In the genomic region with DNA sequence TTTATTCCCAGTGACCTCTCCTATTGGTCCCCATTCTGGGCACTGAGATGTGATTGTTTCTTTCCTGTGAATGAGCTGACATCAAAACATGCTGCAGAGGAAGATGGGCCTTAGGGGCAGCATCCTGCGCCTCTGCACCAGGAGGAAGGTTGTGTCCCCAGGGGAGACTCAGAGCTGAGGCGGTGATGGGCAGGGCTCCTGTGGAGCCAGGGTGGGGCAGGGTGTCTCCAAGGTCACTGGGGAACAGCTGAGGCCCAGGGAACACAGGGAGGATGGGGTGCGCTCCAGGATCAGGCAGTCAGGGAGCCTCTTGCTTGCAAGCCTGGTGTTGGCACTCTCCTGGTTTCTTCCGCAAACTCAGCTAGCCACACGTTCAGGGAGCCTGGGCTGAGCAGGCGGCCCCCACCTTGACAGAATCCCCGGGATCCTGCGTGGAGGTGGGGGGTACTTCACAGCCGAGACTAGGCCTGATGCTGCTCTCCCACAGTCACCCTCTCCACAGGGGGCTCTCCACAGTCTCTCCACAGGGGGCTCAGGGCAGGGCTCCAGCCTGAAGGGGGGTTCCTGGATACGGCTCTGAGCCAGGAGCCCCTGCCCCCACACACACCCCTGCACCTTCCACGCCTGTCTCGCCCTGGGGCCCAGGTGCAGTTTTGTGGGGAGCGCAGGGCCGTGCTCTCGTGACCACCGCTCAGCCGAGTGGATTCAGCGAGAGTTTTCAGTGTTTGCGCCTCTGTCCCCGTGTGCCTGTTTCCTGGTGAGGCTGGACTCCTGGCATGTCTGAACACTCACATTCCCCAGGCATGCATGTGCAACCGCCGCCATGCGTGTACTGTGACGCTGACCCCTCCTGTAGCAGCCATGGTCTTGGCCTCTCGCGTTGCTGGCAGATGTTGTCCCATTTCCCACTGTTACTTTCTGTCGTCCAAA, we compare ENCODE assay signal across 15 cellular contexts.
A peak's percentile ranks its signal among the peaks of the same experiment; 100 is the strongest.
DNase-seq lines count a peak whose midpoint lies in the region; ATAC-seq and TF ChIP-seq lines count a peak whose summit lies in the region.
"Had no signal": no experiment of that assay in that cellular context is flagged by ENCODE, and none has a peak within 500 bp of the region (broad histone marks: within the 10 kb centered on the region; RNA-seq: fewer than 3 reads in every experiment).

No MANE protein-coding gene starts in this region.

- H3K4me3 ChIP-seq in left ventricle myocardium inferior (no peak overlapping the region), endodermal cell (ENCODE audit: low read length) (no peak overlapping the region), transverse colon (no peak overlapping the region)
- H3K4me3 ChIP-seq: BLaER1 treated with 17β-estradiol and CSF1 and Interleukin-3, amounts not matched to agents 10 nM and 100 nM had no signal

- H3K4me1 Mint-ChIP-seq in endodermal cell = peaks cover 5% of the 10 kb centered on the region
- H3K4me1 Mint-ChIP-seq in nephron progenitor cell = peaks cover 8% of the 10 kb centered on the region

- no peaks in the 10 kb centered on the region for H3K36me3 Mint-ChIP-seq in endodermal cell (ENCODE audit: low read depth)
- no peaks in the 10 kb centered on the region for H3K36me3 Mint-ChIP-seq in nephron progenitor cell (ENCODE audit: low read depth)

- H3K27me3 Mint-ChIP-seq in endodermal cell (ENCODE audit: insufficient read depth) (no peaks in the 10 kb centered on the region), nephron progenitor cell (ENCODE audit: low read depth, poor library complexity) (no peaks in the 10 kb centered on the region)

- ATAC-seq in left ventricle myocardium superior (no peak), HG03139 (IDR thresholded peaks at IDR 0.05; ENCODE audit: unreplicated experiment) (no peak)
- ATAC-seq: Panc1 had no signal

- TF ChIP-seq CTCF in left ventricle myocardium inferior (IDR thresholded peaks at IDR 0.05; ENCODE audit: borderline replicate concordance) (no peak), endodermal cell (conservative IDR thresholded peaks at IDR 0.05) (no peak), nephron progenitor cell (IDR thresholded peaks at IDR 0.05) (no peak), transverse colon (IDR thresholded peaks at IDR 0.05) (no peak)

- no peak for TF ChIP-seq EP300 in transverse colon (IDR thresholded peaks at IDR 0.05; ENCODE audit: low read depth)

- TF ChIP-seq POLR2A in transverse colon (IDR thresholded peaks at IDR 0.05) = no peak

- no peaks in the 10 kb centered on the region for H3K9me3 Mint-ChIP-seq in endodermal cell
- H3K9me3 Mint-ChIP-seq in nephron progenitor cell = no peaks in the 10 kb centered on the region

- no peaks in the 10 kb centered on the region for H3K9me3 ChIP-seq in left ventricle myocardium inferior (replicated peaks)
- no peaks in the 10 kb centered on the region for H3K9me3 ChIP-seq in endodermal cell (ENCODE audit: control insufficient read depth, low read length)
- no peaks in the 10 kb centered on the region for H3K9me3 ChIP-seq in transverse colon
- H3K9me3 ChIP-seq: BLaER1 treated with 17β-estradiol and CSF1 and Interleukin-3, amounts not matched to agents 10 nM and 100 nM had no signal

- H3K36me3 ChIP-seq in left ventricle myocardium inferior = no peaks in the 10 kb centered on the region
- H3K36me3 ChIP-seq in endodermal cell (ENCODE audit: control insufficient read depth, insufficient read depth, low read length) = no peaks in the 10 kb centered on the region
- H3K36me3 ChIP-seq in transverse colon = no peaks in the 10 kb centered on the region
- H3K36me3 ChIP-seq: BLaER1 treated with 17β-estradiol and CSF1 and Interleukin-3, amounts not matched to agents 10 nM and 100 nM had no signal

- H3K27ac ChIP-seq in left ventricle myocardium inferior (replicated peaks) = peak overlapping the region; percentile 42
- no peak overlapping the region for H3K27ac ChIP-seq in endodermal cell (ENCODE audit: low read depth, low read length)
- H3K27ac ChIP-seq in transverse colon = no peak overlapping the region
- H3K27ac ChIP-seq: BLaER1 treated with 17β-estradiol and CSF1 and Interleukin-3, amounts not matched to agents 10 nM and 100 nM had no signal

- WGBS in endodermal cell (ENCODE audit: insufficient coverage in 1 of 2, insufficient read length in 1 of 2), 2 experiments = 94 to 96% methylated on average over 16 to 27 of the region's 27 CpGs
- WGBS in transverse colon (ENCODE audit: low coverage in 1 of 2), 2 donors = 85 to 86% methylated on average over 8 to 27 of the region's 27 CpGs

- H3K4me1 ChIP-seq in left ventricle myocardium inferior (peaks cover 15% of the 10 kb centered on the region), endodermal cell (ENCODE audit: control insufficient read depth, insufficient read depth, low read length) (no peaks in the 10 kb centered on the region), transverse colon (peaks cover 0 to 40% (median 15%) of the 10 kb centered on the region in 4 donors)
- H3K4me1 ChIP-seq: BLaER1 treated with 17β-estradiol and CSF1 and Interleukin-3, amounts not matched to agents 10 nM and 100 nM had no signal

- H3K27me3 ChIP-seq in left ventricle myocardium inferior (ENCODE audit: low read depth) (no peaks in the 10 kb centered on the region), endodermal cell (ENCODE audit: control insufficient read depth, insufficient read depth, low read length, poor library complexity, severe bottlenecking) (no peaks in the 10 kb centered on the region), transverse colon (no peaks in the 10 kb centered on the region)
- H3K27me3 ChIP-seq: BLaER1 treated with 17β-estradiol and CSF1 and Interleukin-3, amounts not matched to agents 10 nM and 100 nM had no signal

- H3K27ac Mint-ChIP-seq in endodermal cell = peak overlapping the region; percentile 48
- H3K27ac Mint-ChIP-seq in nephron progenitor cell = peak overlapping the region; percentile 45

- H3K4me3 Mint-ChIP-seq in endodermal cell = no peak overlapping the region
- no peak overlapping the region for H3K4me3 Mint-ChIP-seq in nephron progenitor cell

- no peak overlapping the region for H3K9ac ChIP-seq in endodermal cell (ENCODE audit: extremely low read depth, low read length, poor library complexity, severe bottlenecking)
- H3K9ac ChIP-seq: BLaER1 treated with 17β-estradiol and CSF1 and Interleukin-3, amounts not matched to agents 10 nM and 100 nM had no signal

- intact Hi-C loops in left ventricle myocardium inferior (cut with micrococcal nuclease) = no loop called here
- intact Hi-C loops in left ventricle myocardium superior (cut with micrococcal nuclease) = no loop called here
- intact Hi-C loops in transverse colon (cut with DNase I; ENCODE audit: low total_unique reads) = no loop called here

- in situ Hi-C loops in transverse colon (cut with MboI; ENCODE audit: low pct_ligation_motif_present in 1 of 4, low pct_unique_long_range_greater_than_20kb in 1 of 4, low sequenced_read_pairs in 3 of 4) = no loop called here

- DNase-seq in left ventricle myocardium inferior (no peak), left ventricle myocardium superior (no peak), endodermal cell (no peak), nephron progenitor cell (no peak), transverse colon (peak; percentile 52), DMS53 (lab: John Stamatoyannopoulos, UW) (no peak), glomerular visceral epithelial cell (ENCODE audit: extremely low spot score) (no peak)
- DNase-seq: DMS 273 treated with DMSO at 0.1 percent for 48 hours, MV-4-11, NCI-H1436, NCI-H2029 treated with DMSO at 0.1 percent for 48 hours, NCI-H510A had no signal
